ENCODE assay signal across 21 cellular contexts in the genomic region with DNA sequence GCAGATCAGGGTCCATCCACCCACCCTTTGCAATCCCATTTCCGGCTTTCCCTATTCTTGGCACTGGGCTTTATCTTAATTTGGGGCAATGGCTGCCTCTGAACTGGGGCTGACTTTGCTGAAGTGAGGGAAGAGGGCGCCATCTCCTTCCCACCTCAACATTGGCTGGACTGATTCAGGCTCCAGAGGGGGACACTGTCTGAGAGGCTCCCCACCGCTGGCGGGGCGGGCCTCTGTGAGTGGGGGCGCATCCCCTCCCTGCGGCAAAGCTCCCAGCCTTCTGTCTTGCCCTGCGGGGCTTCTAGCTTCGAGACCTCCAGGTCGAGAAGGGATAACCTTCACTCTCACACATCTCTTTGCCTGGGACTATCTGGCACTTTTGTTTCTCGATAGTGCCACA.
"Had no signal": no experiment of that assay in that cellular context is flagged by ENCODE, and none has a peak within 500 bp of the region (broad histone marks: within the 10 kb centered on the region; RNA-seq: fewer than 3 reads in every experiment).

No MANE protein-coding gene starts in this region.

- H3K27ac ChIP-seq: PC-9, Peyer's patch, SJCRH30 had no signal

- H3K36me3 ChIP-seq: MG63, SJCRH30 had no signal

- H3K9me3 ChIP-seq: MG63, Peyer's patch, SJCRH30 had no signal

- H3K4me3 ChIP-seq: MG63, PC-9, Peyer's patch, SJCRH30 had no signal

- DNase-seq: IMR-90, Karpas-422, KG1, MG63, NCI-H1092, NCI-H187, NCI-H2029, NCI-H2081 treated with DMSO at 0.1 percent for 48 hours, NCI-H2171, NCI-H226, NCI-H446, NCI-H510A, NCI-H524 treated with DMSO at 0.1 percent for 48 hours, NCI-H774, PC-9, Peyer's patch, SHP77 treated with DMSO at 0.1 percent for 48 hours, SJCRH30 had no signal

- H3K27me3 ChIP-seq: MG63, Peyer's patch, SJCRH30 had no signal

- H3K4me2 ChIP-seq: PC-9 had no signal

- H3K4me1 ChIP-seq: Peyer's patch, SJCRH30 had no signal

- H2AFZ ChIP-seq: PC-9 had no signal

- ATAC-seq: HepG2, Right ventricle myocardium inferior, SK-N-SH treated with all-trans-retinoic acid at 6 μM for 48 hours had no signal
